In the genomic region with DNA sequence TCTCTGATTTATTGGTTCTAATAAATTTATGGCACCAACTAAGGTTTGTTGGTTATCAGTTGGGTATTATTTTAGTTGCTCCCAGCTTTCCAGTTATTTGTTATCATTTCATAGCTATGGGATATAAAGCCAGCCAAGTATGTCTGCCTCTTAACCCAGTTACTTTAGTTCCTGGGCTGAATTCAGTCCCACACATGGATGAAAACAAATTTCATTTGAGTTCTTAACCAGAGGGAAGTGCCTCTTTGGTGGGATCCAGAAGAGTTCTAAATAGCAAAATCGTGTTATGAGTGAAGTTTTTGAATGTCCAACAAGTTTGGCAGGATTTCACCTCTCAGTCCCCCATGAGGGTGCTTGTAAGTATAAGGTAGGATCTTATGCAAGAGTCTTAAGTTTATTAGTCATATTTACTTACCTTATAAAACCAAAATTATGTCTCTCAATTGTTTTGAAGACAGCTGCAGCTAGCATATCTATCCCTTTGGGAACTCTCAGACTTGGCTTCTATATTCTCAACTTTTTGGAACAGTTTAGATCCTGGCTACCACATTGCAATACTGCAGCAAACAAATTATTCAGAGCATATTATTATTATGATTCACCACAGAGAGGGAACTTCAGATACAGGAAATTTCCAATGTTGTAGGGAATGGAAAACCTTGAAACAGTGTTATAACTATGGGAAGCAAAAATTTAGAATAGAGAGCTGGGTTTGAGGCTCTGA, we compare ENCODE assay signal across 18 cellular contexts.
A peak's percentile ranks its signal among the peaks of the same experiment; 100 is the strongest.
DNase-seq lines count a peak whose midpoint lies in the region; ATAC-seq and TF ChIP-seq lines count a peak whose summit lies in the region.
"Had no signal": no experiment of that assay in that cellular context is flagged by ENCODE, and none has a peak within 500 bp of the region (broad histone marks: within the 10 kb centered on the region; RNA-seq: fewer than 3 reads in every experiment).

No MANE protein-coding gene starts in this region.

- no peak for TF ChIP-seq CTCF in GM23338 (conservative IDR thresholded peaks at IDR 0.05; ENCODE audit: low read depth in 2 of 2)
- no peak for TF ChIP-seq CTCF in body of pancreas (IDR thresholded peaks at IDR 0.05)
- no peak for TF ChIP-seq CTCF in vagina (IDR thresholded peaks at IDR 0.05)

- peak; percentile 70 to 85 for ATAC-seq in right cardiac atrium
- no peak for ATAC-seq in GM23338
- no peak for ATAC-seq in body of pancreas
- ATAC-seq: HCT116; natural killer cell treated with Interleukin-12 subunit alpha and Interleukin-12 subunit beta and Interleukin-15 and Interleukin-18, amount 100 ng/mL, for 72 hours had no signal

- H3K27me3 Mint-ChIP-seq in GM23338 (ENCODE audit: insufficient read depth, low read depth, poor library complexity) = no peaks in the 10 kb centered on the region
- H3K27me3 Mint-ChIP-seq: natural killer cell treated with Interleukin-12 subunit alpha and Interleukin-12 subunit beta and Interleukin-15 and Interleukin-18, amount 100 ng/mL, for 72 hours had no signal

- H3K79me2 ChIP-seq in GM23338 (replicated peaks; ENCODE audit: insufficient read depth) = no peaks in the 10 kb centered on the region

- no peak overlapping the region for H3K4me2 ChIP-seq in GM23338

- no peaks in the 10 kb centered on the region for H3K27me3 ChIP-seq in right cardiac atrium (ENCODE audit: control insufficient read depth, insufficient read depth)
- H3K27me3 ChIP-seq in subcutaneous abdominal adipose tissue (ENCODE audit: control insufficient read depth in 5 of 5, insufficient read depth in 4 of 5, low read length in 5 of 5) = no peaks in the 10 kb centered on the region
- no peaks in the 10 kb centered on the region for H3K27me3 ChIP-seq in GM23338 (ENCODE audit: insufficient read depth)
- H3K27me3 ChIP-seq in body of pancreas = no peaks in the 10 kb centered on the region
- H3K27me3 ChIP-seq in vagina = no peaks in the 10 kb centered on the region
- H3K27me3 ChIP-seq: BE2C, brain microvascular endothelial cell, Peyer's patch had no signal

- WGBS in right cardiac atrium = 42% methylated on average over 1 of the region's 1 CpG
- 25 to 27% methylated on average over 1 of the region's 1 CpG for WGBS in body of pancreas, 2 donors

- H3F3A ChIP-seq in GM23338 (replicated peaks; ENCODE audit: low read depth) = no peaks in the 10 kb centered on the region

- intact Hi-C loops in right cardiac atrium (cut with DNase I) = no loop called here
- intact Hi-C loops in body of pancreas (cut with DNase I) = no loop called here
- intact Hi-C loops in vagina (cut with DNase I) = no loop called here

- 0 out of 2 replicates have a peak, but pooled peaks cover 4% of the 10 kb centered on the region for H3K9me2 ChIP-seq in GM23338 (ENCODE audit: insufficient read depth)

- no peaks in the 10 kb centered on the region for H3K4me1 ChIP-seq in right cardiac atrium (ENCODE audit: control insufficient read depth, insufficient read depth, low read length)
- peaks cover 0 to 16% (median 5%) of the 10 kb centered on the region in 5 donors for H3K4me1 ChIP-seq in subcutaneous abdominal adipose tissue (ENCODE audit: control insufficient read depth in 5 of 5, insufficient read depth in 5 of 5, low read length in 5 of 5)
- H3K4me1 ChIP-seq in GM23338 (ENCODE audit: insufficient read depth) = no peaks in the 10 kb centered on the region
- H3K4me1 ChIP-seq in body of pancreas = no peaks in the 10 kb centered on the region
- H3K4me1 ChIP-seq in vagina = no peaks in the 10 kb centered on the region
- H3K4me1 ChIP-seq: BE2C, Peyer's patch had no signal

- no peaks in the 10 kb centered on the region for H4K20me1 ChIP-seq in GM23338 (replicated peaks; ENCODE audit: insufficient read depth)

- H3K36me3 ChIP-seq in subcutaneous abdominal adipose tissue (ENCODE audit: control insufficient read depth in 5 of 5, insufficient read depth in 5 of 5, low read length in 5 of 5) (no peaks in the 10 kb centered on the region), GM23338 (ENCODE audit: insufficient read depth) (no peaks in the 10 kb centered on the region), body of pancreas (replicated peaks in 1 of 2; ENCODE audit: insufficient read depth in 1 of 2, low read depth in 2 of 2) (no peaks in the 10 kb centered on the region), vagina (no peaks in the 10 kb centered on the region)
- H3K36me3 ChIP-seq: BE2C, brain microvascular endothelial cell, Peyer's patch had no signal

- 0 out of 3 replicates have a peak, but pooled peaks cover 4% of the 10 kb centered on the region for H3K9me3 Mint-ChIP-seq in GM23338

- no peaks in the 10 kb centered on the region for H3K36me3 Mint-ChIP-seq in GM23338 (ENCODE audit: low read depth)
- H3K36me3 Mint-ChIP-seq: natural killer cell treated with Interleukin-12 subunit alpha and Interleukin-12 subunit beta and Interleukin-15 and Interleukin-18, amount 100 ng/mL, for 72 hours had no signal

- no peaks in the 10 kb centered on the region for H3K4me1 Mint-ChIP-seq in GM23338

- no peak overlapping the region for H3K4me3 Mint-ChIP-seq in GM23338
- H3K4me3 Mint-ChIP-seq: activated naive CD4-positive, alpha-beta T cell treated with anti-CD3 and anti-CD28 coated beads for 36 hours; natural killer cell treated with Interleukin-12 subunit alpha and Interleukin-12 subunit beta and Interleukin-15 and Interleukin-18, amount 100 ng/mL, for 72 hours had no signal

- DNase-seq in LHCN-M2 (ENCODE audit: low read depth) (peak; percentile 85), dedifferentiated amniotic fluid mesenchymal stem cell (ENCODE audit: extremely low spot score) (peak; percentile 40), right cardiac atrium (no peak), GM23338 (ENCODE audit: low spot score) (no peak), NCI-H524 (lab: John Stamatoyannopoulos, UW) (no peak), body of pancreas (no peak), vagina (ENCODE audit: extremely low spot score in 2 of 2) (no peak)
- DNase-seq: activated CD4-positive, alpha-beta T cell treated with anti-CD3 and anti-CD28 coated beads, Interleukin-2, amount 50 U/mL, for 1 hour; activated naive CD4-positive, alpha-beta T cell treated with anti-CD3 and anti-CD28 coated beads for 36 hours; BE2C; brain microvascular endothelial cell; NCI-H2107; NCI-H82; Peyer's patch; substantia nigra had no signal

- H3K9ac ChIP-seq in subcutaneous abdominal adipose tissue (ENCODE audit: low read length in 5 of 5) = peak overlapping the region in 1 of 5 donors; percentile 29

- no peak overlapping the region for H3K27ac ChIP-seq in right cardiac atrium (ENCODE audit: low read length)
- H3K27ac ChIP-seq in subcutaneous abdominal adipose tissue (ENCODE audit: low read depth, low read length) = peak overlapping the region; percentile 74
- H3K27ac ChIP-seq in GM23338 (ENCODE audit: low read depth) = no peak overlapping the region
- H3K27ac ChIP-seq in body of pancreas = no peak overlapping the region
- H3K27ac ChIP-seq in vagina = no peak overlapping the region
- H3K27ac ChIP-seq: brain microvascular endothelial cell, Peyer's patch had no signal

- TF ChIP-seq POLR2A in body of pancreas (IDR thresholded peaks at IDR 0.05) (no peak), vagina (IDR thresholded peaks at IDR 0.05) (no peak)

- H3K9me3 ChIP-seq in right cardiac atrium (ENCODE audit: control insufficient read depth, low read length) (no peaks in the 10 kb centered on the region), subcutaneous abdominal adipose tissue (ENCODE audit: control insufficient read depth in 5 of 5, low read length in 5 of 5) (peaks cover 0 to 4% (median 0%) of the 10 kb centered on the region in 5 donors), body of pancreas (no peaks in the 10 kb centered on the region), vagina (no peaks in the 10 kb centered on the region)
- H3K9me3 ChIP-seq: BE2C, Peyer's patch had no signal

- no peak overlapping the region for H3K4me3 ChIP-seq in right cardiac atrium (ENCODE audit: low read length)
- H3K4me3 ChIP-seq in subcutaneous abdominal adipose tissue (ENCODE audit: low read depth in 1 of 5, low read length in 5 of 5) = peak overlapping the region in 1 of 5 donors; percentile 9
- H3K4me3 ChIP-seq in GM23338 = no peak overlapping the region
- H3K4me3 ChIP-seq in body of pancreas = no peak overlapping the region
- H3K4me3 ChIP-seq in vagina = no peak overlapping the region
- H3K4me3 ChIP-seq: Peyer's patch had no signal

- H3K27ac Mint-ChIP-seq in GM23338 = no peak overlapping the region; the same call in 1 of the 2 replicates
- H3K27ac Mint-ChIP-seq: activated naive CD4-positive, alpha-beta T cell treated with anti-CD3 and anti-CD28 coated beads for 36 hours; natural killer cell treated with Interleukin-12 subunit alpha and Interleukin-12 subunit beta and Interleukin-15 and Interleukin-18, amount 100 ng/mL, for 72 hours had no signal

- H2AFZ ChIP-seq in GM23338 = no peak overlapping the region

Comparison
In these comparisons a context has a peak if more than half of its experiments do, and no peak if none do; other contexts are left out.
1. DNase-seq: peak in LHCN-M2 (single experiment) and dedifferentiated amniotic fluid mesenchymal stem cell (single experiment); none in right cardiac atrium (0 of 3), GM23338 (single experiment), NCI-H524 (0 of 2), body of pancreas (0 of 4) and vagina (0 of 2).
2. ATAC-seq: peak in right cardiac atrium (2 of 2); none in GM23338 (single experiment) and body of pancreas (single experiment).